ENCODE assay signal across 17 cellular contexts in the genomic region with DNA sequence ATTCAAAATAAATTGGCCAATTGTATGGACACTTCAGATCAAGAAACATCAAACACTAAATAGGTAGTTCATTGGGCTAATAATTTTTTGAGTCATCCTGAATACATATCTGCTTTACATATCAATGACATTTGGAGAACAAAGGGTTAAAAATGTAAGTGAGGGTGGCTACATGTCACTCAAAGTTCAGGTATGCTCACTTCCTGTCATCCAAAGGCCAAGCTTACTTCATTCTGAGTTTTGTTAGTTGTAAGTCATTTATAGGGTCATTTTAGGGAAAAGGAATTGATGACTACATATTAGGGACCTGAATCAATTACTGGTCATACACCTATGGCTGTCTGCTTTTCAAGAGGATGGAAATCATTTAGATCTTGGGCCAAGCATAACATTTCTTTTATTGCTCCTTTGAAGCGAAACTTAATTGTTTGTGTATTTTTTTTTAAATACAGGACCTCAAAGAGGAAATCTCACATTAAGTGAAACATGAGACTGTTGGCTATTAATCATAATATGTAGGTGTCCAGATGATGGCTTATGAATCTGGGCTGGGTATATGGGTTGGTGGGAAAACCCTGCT.
DNase-seq lines count a peak whose midpoint lies in the region; ATAC-seq and TF ChIP-seq lines count a peak whose summit lies in the region.
"Had no signal": no experiment of that assay in that cellular context is flagged by ENCODE, and none has a peak within 500 bp of the region (broad histone marks: within the 10 kb centered on the region; RNA-seq: fewer than 3 reads in every experiment).

No MANE protein-coding gene starts in this region.

- no TSS peak for BruUV-seq in PC-3 (replicated peaks; lab: Mats Ljungman, UMichigan)

- POLR2A ChIA-PET in PC-3 (lab: Charles Lee; ENCODE audit: unreplicated experiment): no interaction called here

- no peak for TF ChIP-seq RAD21 in Ishikawa (IDR thresholded peaks at IDR 0.05; ENCODE audit: low read depth)

- no peaks in the 10 kb centered on the region for H3K79me2 ChIP-seq in PC-3 (ENCODE audit: low read length)

- TF ChIP-seq EP300 in Ishikawa (IDR thresholded peaks at IDR 0.05; ENCODE audit: borderline replicate concordance): no peak; the same call in 1 of the 2 replicates

- no peak overlapping the region for H2AFZ ChIP-seq in PC-3 (ENCODE audit: low read length)

- no peaks in the 10 kb centered on the region for H3K9me3 ChIP-seq in PC-3 (ENCODE audit: low read length)

- DNase-seq in NCI-H748 (lab: John Stamatoyannopoulos, UW; ENCODE audit: unreplicated experiment) (peak; percentile 37), NCI-H748 treated with DMSO at 0.1 percent for 48 hours (lab: John Stamatoyannopoulos, UW) (no peak), PC-3 (peak; percentile 10), kidney tubule cell (ENCODE audit: low spot score) (peak; percentile 1), pons (ENCODE audit: low spot score) (no peak), KG1 (lab: John Stamatoyannopoulos, UW) (no peak), SKM-1 (lab: John Stamatoyannopoulos, UW; ENCODE audit: unreplicated experiment) (no peak)
- DNase-seq: CD4-positive, alpha-beta memory T cell; DMS79 treated with DMSO at 0.1 percent for 48 hours; GOT3; IMR-90; NCI-H226; NCI-H526; T-cell had no signal

- H4K20me1 ChIP-seq in PC-3 (ENCODE audit: low read length): no peaks in the 10 kb centered on the region

- intact Hi-C loops in PC-3 (cut with micrococcal nuclease): no loop called here

- CTCF ChIA-PET in PC-3 (lab: Charles Lee): no interaction called here

- no peaks in the 10 kb centered on the region for H3K9me2 ChIP-seq in PC-3 (replicated peaks; ENCODE audit: low read length)

- TF ChIP-seq CTCF in PC-3 (conservative IDR thresholded peaks at IDR 0.05; ENCODE audit: low read depth, low read length): no peak

- ATAC-seq in PC-3: no peak
- ATAC-seq: Panc1, Right ventricle myocardium inferior, T-cell had no signal

- H3K4me3 ChIP-seq in PC-3 (ENCODE audit: low read length): no peak overlapping the region

- no peaks in the 10 kb centered on the region for H3K27me3 ChIP-seq in PC-3 (ENCODE audit: low read length)

- H3K4me2 ChIP-seq in PC-3 (ENCODE audit: low read length): 0 out of 2 replicates have a peak overlapping the region, but pooled peaks have one; percentile 10

- no peaks in the 10 kb centered on the region for H3K36me3 ChIP-seq in PC-3 (ENCODE audit: low read depth, low read length)

- H3K27ac ChIP-seq in PC-3 (ENCODE audit: low read length): no peak overlapping the region

- no peak overlapping the region for H3K9ac ChIP-seq in PC-3 (ENCODE audit: low read length)

- peaks cover 8% of the 10 kb centered on the region; the same call in 1 of the 2 replicates for H3K4me1 ChIP-seq in PC-3 (ENCODE audit: insufficient read depth, low read length)

- no peaks in the 10 kb centered on the region for H3F3A ChIP-seq in PC-3 (ENCODE audit: low read length, unreplicated experiment)

TF ChIP-seq in Ishikawa, 13 proteins besides CTCF, POLR2A, EP300 and RAD21:
- no peak for TF ChIP-seq EGR1 (IDR thresholded peaks at IDR 0.05)
- TF ChIP-seq NFIC (IDR thresholded peaks at IDR 0.05): peak; percentile 88
- no peak for TF ChIP-seq FOXM1 (IDR thresholded peaks at IDR 0.05; ENCODE audit: borderline replicate concordance, low read depth)
- no peak for TF ChIP-seq TEAD4 (IDR thresholded peaks at IDR 0.05)

Comparison
In these comparisons a context has a peak if more than half of its experiments do, and no peak if none do; other contexts are left out.
1. DNase-seq: peak in NCI-H748 (single experiment), PC-3 (single experiment) and kidney tubule cell (single experiment); none in NCI-H748 treated with DMSO at 0.1 percent for 48 hours (single experiment), pons (single experiment), KG1 (single experiment) and SKM-1 (single experiment).